Comparison of ENCODE assay signal across 1 cellular context in genomic region chr1:228393811-228394570, GRCh38.
TF ChIP-seq lines count a peak whose summit lies in the region.

No MANE protein-coding gene starts in this region.

TF ChIP-seq in endothelial cell of umbilical vein, 7 proteins besides CTCF, POLR2A, EP300 and RAD21:
- TF ChIP-seq FOS (IDR thresholded peaks at IDR 0.05; ENCODE audit: borderline replicate concordance, insufficient read depth, low read length) (no peak), EZH2 (IDR thresholded peaks at IDR 0.05; ENCODE audit: borderline replicate concordance, low read depth, low read length, severe bottlenecking) (no peak), POLR2AphosphoS5 (IDR thresholded peaks at IDR 0.05; ENCODE audit: insufficient read depth, low read depth, low read length) (no peak), GATA2 (IDR thresholded peaks at IDR 0.05; ENCODE audit: insufficient read depth, insufficient read length, low read depth, low read length) (no peak), MAX (IDR thresholded peaks at IDR 0.05; ENCODE audit: insufficient read depth, insufficient read length) (no peak), JUN (IDR thresholded peaks at IDR 0.05; ENCODE audit: borderline replicate concordance, insufficient read depth, insufficient read length, low read depth) (no peak), MYC (IDR thresholded peaks at IDR 0.05; ENCODE audit: low read depth, low read length) (no peak)
TF ChIP-seq in endothelial cell of umbilical vein: peak in this region for 0.
